Comparison of ENCODE assay signal across 1 cellular context in the genomic region with DNA sequence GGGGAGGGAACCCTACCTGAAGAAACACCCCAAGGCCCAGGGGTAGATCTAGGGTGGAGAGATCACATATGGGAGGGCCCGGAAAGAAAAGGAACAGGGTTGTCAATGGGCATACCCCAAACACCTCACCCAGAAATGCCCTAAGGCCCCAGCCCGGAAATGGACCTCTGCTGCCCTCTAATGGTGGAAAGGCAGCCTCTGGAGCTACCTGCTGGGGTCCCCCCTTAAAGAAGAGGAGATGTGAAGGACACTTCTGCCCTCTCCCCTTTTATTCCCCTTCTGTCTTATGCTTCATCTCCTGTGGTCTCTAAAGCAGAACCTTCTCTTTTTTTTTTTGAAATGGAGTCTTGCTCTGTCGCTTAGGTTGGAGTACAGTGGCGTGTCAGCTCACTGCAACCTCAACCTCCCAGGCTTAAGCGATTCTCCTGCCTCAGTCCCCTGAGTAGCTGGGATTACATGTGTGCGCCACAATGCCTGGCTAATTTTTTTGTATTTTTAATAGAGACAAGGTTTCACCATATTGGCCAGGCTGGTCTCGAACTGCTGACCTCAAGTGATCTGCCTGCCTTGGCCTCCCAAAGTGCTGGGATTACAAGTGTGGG.
TF ChIP-seq lines count a peak whose summit lies in the region.

No MANE protein-coding gene starts in this region.

TF ChIP-seq in GM23338, 12 proteins besides CTCF, POLR2A, EP300 and RAD21 (continued from another document):
- TF ChIP-seq REST (IDR thresholded peaks at IDR 0.05; ENCODE audit: unreplicated experiment) (no peak), POLR2AphosphoS5 (IDR thresholded peaks at IDR 0.05; ENCODE audit: low read depth) (no peak), JUNB (IDR thresholded peaks at IDR 0.05; ENCODE audit: unreplicated experiment) (no peak), ZNF114 (CRISPR knock-in tag; IDR thresholded peaks at IDR 0.05) (no peak), EZH2phosphoT487 (IDR thresholded peaks at IDR 0.05; ENCODE audit: unreplicated experiment) (no peak), EZH2 (IDR thresholded peaks at IDR 0.05; ENCODE audit: low read depth, unreplicated experiment) (no peak), STAT1 (IDR thresholded peaks at IDR 0.05; ENCODE audit: unreplicated experiment) (no peak)
- TF ChIP-seq, protein P1, sequence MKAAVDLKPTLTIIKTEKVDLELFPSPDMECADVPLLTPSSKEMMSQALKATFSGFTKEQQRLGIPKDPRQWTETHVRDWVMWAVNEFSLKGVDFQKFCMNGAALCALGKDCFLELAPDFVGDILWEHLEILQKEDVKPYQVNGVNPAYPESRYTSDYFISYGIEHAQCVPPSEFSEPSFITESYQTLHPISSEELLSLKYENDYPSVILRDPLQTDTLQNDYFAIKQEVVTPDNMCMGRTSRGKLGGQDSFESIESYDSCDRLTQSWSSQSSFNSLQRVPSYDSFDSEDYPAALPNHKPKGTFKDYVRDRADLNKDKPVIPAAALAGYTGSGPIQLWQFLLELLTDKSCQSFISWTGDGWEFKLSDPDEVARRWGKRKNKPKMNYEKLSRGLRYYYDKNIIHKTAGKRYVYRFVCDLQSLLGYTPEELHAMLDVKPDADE (IDR thresholded peaks at IDR 0.05), result no peak
- TF ChIP-seq, protein P2, sequence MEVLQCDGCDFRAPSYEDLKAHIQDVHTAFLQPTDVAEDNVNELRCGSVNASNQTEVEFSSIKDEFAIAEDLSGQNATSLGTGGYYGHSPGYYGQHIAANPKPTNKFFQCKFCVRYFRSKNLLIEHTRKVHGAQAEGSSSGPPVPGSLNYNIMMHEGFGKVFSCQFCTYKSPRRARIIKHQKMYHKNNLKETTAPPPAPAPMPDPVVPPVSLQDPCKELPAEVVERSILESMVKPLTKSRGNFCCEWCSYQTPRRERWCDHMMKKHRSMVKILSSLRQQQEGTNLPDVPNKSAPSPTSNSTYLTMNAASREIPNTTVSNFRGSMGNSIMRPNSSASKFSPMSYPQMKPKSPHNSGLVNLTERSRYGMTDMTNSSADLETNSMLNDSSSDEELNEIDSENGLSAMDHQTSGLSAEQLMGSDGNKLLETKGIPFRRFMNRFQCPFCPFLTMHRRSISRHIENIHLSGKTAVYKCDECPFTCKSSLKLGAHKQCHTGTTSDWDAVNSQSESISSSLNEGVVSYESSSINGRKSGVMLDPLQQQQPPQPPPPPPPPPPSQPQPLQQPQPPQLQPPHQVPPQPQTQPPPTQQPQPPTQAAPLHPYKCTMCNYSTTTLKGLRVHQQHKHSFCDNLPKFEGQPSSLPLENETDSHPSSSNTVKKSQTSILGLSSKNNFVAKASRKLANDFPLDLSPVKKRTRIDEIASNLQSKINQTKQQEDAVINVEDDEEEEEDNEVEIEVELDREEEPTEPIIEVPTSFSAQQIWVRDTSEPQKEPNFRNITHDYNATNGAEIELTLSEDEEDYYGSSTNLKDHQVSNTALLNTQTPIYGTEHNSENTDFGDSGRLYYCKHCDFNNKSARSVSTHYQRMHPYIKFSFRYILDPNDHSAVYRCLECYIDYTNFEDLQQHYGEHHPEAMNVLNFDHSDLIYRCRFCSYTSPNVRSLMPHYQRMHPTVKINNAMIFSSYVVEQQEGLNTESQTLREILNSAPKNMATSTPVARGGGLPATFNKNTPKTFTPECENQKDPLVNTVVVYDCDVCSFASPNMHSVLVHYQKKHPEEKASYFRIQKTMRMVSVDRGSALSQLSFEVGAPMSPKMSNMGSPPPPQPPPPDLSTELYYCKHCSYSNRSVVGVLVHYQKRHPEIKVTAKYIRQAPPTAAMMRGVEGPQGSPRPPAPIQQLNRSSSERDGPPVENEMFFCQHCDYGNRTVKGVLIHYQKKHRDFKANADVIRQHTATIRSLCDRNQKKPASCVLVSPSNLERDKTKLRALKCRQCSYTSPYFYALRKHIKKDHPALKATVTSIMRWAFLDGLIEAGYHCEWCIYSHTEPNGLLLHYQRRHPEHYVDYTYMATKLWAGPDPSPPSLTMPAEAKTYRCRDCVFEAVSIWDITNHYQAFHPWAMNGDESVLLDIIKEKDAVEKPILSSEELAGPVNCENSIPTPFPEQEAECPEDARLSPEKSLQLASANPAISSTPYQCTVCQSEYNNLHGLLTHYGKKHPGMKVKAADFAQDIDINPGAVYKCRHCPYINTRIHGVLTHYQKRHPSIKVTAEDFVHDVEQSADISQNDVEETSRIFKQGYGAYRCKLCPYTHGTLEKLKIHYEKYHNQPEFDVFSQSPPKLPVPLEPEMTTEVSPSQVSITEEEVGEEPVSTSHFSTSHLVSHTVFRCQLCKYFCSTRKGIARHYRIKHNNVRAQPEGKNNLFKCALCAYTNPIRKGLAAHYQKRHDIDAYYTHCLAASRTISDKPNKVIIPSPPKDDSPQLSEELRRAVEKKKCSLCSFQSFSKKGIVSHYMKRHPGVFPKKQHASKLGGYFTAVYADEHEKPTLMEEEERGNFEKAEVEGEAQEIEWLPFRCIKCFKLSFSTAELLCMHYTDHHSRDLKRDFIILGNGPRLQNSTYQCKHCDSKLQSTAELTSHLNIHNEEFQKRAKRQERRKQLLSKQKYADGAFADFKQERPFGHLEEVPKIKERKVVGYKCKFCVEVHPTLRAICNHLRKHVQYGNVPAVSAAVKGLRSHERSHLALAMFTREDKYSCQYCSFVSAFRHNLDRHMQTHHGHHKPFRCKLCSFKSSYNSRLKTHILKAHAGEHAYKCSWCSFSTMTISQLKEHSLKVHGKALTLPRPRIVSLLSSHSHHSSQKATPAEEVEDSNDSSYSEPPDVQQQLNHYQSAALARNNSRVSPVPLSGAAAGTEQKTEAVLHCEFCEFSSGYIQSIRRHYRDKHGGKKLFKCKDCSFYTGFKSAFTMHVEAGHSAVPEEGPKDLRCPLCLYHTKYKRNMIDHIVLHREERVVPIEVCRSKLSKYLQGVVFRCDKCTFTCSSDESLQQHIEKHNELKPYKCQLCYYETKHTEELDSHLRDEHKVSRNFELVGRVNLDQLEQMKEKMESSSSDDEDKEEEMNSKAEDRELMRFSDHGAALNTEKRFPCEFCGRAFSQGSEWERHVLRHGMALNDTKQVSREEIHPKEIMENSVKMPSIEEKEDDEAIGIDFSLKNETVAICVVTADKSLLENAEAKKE (CRISPR knock-in tag; IDR thresholded peaks at IDR 0.05), result no peak
